ENCODE assay signal across 8 cellular contexts in the genomic region with DNA sequence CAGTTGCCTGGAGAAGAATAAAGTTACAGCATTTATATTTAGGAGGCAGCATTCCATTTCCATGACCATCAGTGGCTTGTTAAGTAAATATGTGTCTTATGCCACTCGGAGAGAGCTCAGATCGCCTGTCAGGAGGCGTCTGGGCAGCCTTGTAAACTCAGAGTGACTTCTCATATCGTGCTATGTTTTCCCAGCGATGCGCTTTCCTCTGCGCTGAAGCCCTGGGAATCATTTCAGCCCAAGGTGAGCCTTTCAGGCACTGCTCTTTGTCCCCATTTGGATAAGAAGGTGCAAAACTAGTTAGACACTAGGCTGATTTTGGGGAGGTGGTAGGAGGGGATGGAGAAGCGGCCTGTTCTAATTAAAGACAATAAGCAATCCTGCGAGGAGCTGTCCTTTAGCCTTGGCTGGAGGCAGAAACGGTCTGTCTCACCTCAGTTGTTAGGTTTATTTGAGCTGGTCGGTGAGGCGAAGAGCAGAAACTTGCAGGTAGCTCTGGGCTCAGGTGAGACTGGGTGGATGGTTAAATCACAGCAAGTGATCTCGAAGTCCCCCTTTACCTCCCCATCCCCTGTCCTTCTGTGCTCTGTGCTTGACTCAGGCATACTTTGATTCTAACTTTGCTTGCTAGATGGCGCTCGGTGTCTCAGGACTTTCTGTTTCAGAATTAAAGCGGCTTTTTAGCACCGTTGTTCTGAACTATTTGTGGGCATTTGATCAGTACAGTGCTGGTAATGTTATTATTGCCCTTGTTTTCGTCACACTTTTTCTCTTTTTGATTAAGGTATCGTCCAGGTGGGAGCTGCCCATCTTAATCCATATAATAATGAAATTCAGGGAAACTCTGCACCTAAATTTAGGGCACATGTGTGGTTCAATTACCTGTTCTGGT. TPM values are rescaled to one million over a fixed set of nuclear protein-coding genes. Genes with fewer than 3 reads are reported as not detected.
A peak's percentile ranks its signal among the peaks of the same experiment; 100 is the strongest.
DNase-seq lines count a peak whose midpoint lies in the region; ATAC-seq and TF ChIP-seq lines count a peak whose summit lies in the region.

No MANE protein-coding gene starts in this region.

- peak overlapping the region; percentile 75 for H3K27ac ChIP-seq in AG04450 (ENCODE audit: low read depth, low read length)

- H3K4me3 ChIP-seq in AG04450 (ENCODE audit: low read depth, low read length) (peak overlapping the region; percentile 48), GM06990 (replicated peaks; ENCODE audit: low read depth, low read length) (peak overlapping the region; percentile 14)

- H3K27me3 ChIP-seq in AG04450 (ENCODE audit: control insufficient read depth, insufficient read depth, low read length) (peaks cover 21% of the 10 kb centered on the region), GM06990 (replicated peaks; ENCODE audit: control insufficient read depth, insufficient read depth, low read length) (peaks cover 1% of the 10 kb centered on the region; the same call in 1 of the 2 replicates)

- H3K9me3 Mint-ChIP-seq in activated naive CD8-positive, alpha-beta T cell treated with anti-CD3 and anti-CD28 coated beads, Interleukin-2, amount 10 ng/mL, durations not matched to agents 7 days and 5 days: peaks cover 4% of the 10 kb centered on the region
- H3K9me3 Mint-ChIP-seq in stimulated activated naive CD8-positive, alpha-beta T cell treated with anti-CD3 and anti-CD28 coated beads, Interleukin-15, amount 100 ng/mL, for 72 hours: no peaks in the 10 kb centered on the region

- H3K27me3 Mint-ChIP-seq in activated naive CD8-positive, alpha-beta T cell treated with anti-CD3 and anti-CD28 coated beads, Interleukin-2, amount 10 ng/mL, durations not matched to agents 7 days and 5 days: peaks cover 80% of the 10 kb centered on the region
- H3K27me3 Mint-ChIP-seq in stimulated activated naive CD8-positive, alpha-beta T cell treated with anti-CD3 and anti-CD28 coated beads, Interleukin-15, amount 100 ng/mL, for 72 hours: peaks cover 56% of the 10 kb centered on the region

- H3K4me1 Mint-ChIP-seq in activated naive CD8-positive, alpha-beta T cell treated with anti-CD3 and anti-CD28 coated beads, Interleukin-2, amount 10 ng/mL, durations not matched to agents 7 days and 5 days: peaks cover 10% of the 10 kb centered on the region
- peaks cover 32% of the 10 kb centered on the region for H3K4me1 Mint-ChIP-seq in stimulated activated naive CD8-positive, alpha-beta T cell treated with anti-CD3 and anti-CD28 coated beads, Interleukin-15, amount 100 ng/mL, for 72 hours

- no peaks in the 10 kb centered on the region; the same call in 1 of the 2 replicates for H3K9me3 ChIP-seq in AG04450 (ENCODE audit: control insufficient read depth, insufficient read depth, low read length)

- TF ChIP-seq CTCF in AG04450 (IDR thresholded peaks at IDR 0.05; ENCODE audit: low read depth, low read length) (peak; percentile 68), GM06990 (IDR thresholded peaks at IDR 0.05; ENCODE audit: insufficient read depth, low read length, poor library complexity, severe bottlenecking) (peak; percentile 61)

- POLR2A ChIA-PET in AG04450 (lab: Yijun Ruan, JAX): interaction anchor here (0.7 to 1.2 kb wide), 5 partner anchors 16 to 1361 kb away, joined by 3 to 6 read pairs (median 3); no protein-coding TSS in a partner anchor
- POLR2A ChIA-PET in HEK293T (lab: Yijun Ruan, JAX): interaction anchor here (0.9 to 2.8 kb wide), 9 partner anchors 8 to 73 kb away, joined by 3 to 17 read pairs (median 7); partner anchors contain the start of gene NR2F1
- POLR2A ChIA-PET in activated naive CD8-positive, alpha-beta T cell treated with anti-CD3 and anti-CD28 coated beads, Interleukin-2, amount 10 ng/mL, durations not matched to agents 7 days and 5 days (lab: Charles Lee): no interaction called here

- CTCF ChIA-PET in AG04450 (lab: Charles Lee) (interaction anchor here (0.6 to 3.3 kb wide), 23 partner anchors 8 to 487 kb away, joined by 3 to 38 read pairs (median 4); no protein-coding TSS in a partner anchor), HEK293T (lab: Yijun Ruan, JAX) (interaction anchor here (0.6 to 2.1 kb wide), 20 partner anchors 9 to 1286 kb away, joined by 3 to 14 read pairs (median 4); partner anchors contain the start of gene NR2F1)

- peak overlapping the region; percentile 42 for H3K4me3 Mint-ChIP-seq in activated naive CD8-positive, alpha-beta T cell treated with anti-CD3 and anti-CD28 coated beads, Interleukin-2, amount 10 ng/mL, durations not matched to agents 7 days and 5 days
- peak overlapping the region in 1 of 2 donors; percentile 9 for H3K4me3 Mint-ChIP-seq in stimulated activated naive CD8-positive, alpha-beta T cell treated with anti-CD3 and anti-CD28 coated beads, Interleukin-15, amount 100 ng/mL, for 72 hours

- no peaks in the 10 kb centered on the region for H3K36me3 ChIP-seq in GM06990 (ENCODE audit: control insufficient read depth, insufficient read depth, low read length)

- H3K27ac Mint-ChIP-seq in activated naive CD8-positive, alpha-beta T cell treated with anti-CD3 and anti-CD28 coated beads, Interleukin-2, amount 10 ng/mL, durations not matched to agents 7 days and 5 days: no peak overlapping the region
- H3K27ac Mint-ChIP-seq in stimulated activated naive CD8-positive, alpha-beta T cell treated with anti-CD3 and anti-CD28 coated beads, Interleukin-15, amount 100 ng/mL, for 72 hours: no peak overlapping the region

- DNase-seq in AG04450 (ENCODE audit: low read depth, low spot score) (no peak), GM06990 (ENCODE audit: extremely low read depth, insufficient read length) (no peak), HEK293T (ENCODE audit: extremely low spot score) (peak; percentile 33), NCI-H1436 (lab: John Stamatoyannopoulos, UW) (peak; percentile 44), iPS DF 19.7 (ENCODE audit: low read depth, low spot score) (peak; percentile 93), NCI-H2171 treated with DMSO at 0.1 percent for 48 hours (lab: John Stamatoyannopoulos, UW) (no peak)
- DNase-seq in activated naive CD8-positive, alpha-beta T cell treated with anti-CD3 and anti-CD28 coated beads, Interleukin-2, amount 10 ng/mL, durations not matched to agents 7 days and 5 days: no peak
- no peak for DNase-seq in stimulated activated naive CD8-positive, alpha-beta T cell treated with anti-CD3 and anti-CD28 coated beads, Interleukin-15, amount 100 ng/mL, for 72 hours

- peaks cover 3% of the 10 kb centered on the region for H3K36me3 Mint-ChIP-seq in activated naive CD8-positive, alpha-beta T cell treated with anti-CD3 and anti-CD28 coated beads, Interleukin-2, amount 10 ng/mL, durations not matched to agents 7 days and 5 days

- ATAC-seq in activated naive CD8-positive, alpha-beta T cell treated with anti-CD3 and anti-CD28 coated beads, Interleukin-2, amount 10 ng/mL, durations not matched to agents 7 days and 5 days (ENCODE audit: low read depth): peak; percentile 70
- peak; percentile 83 for ATAC-seq in stimulated activated naive CD8-positive, alpha-beta T cell treated with anti-CD3 and anti-CD28 coated beads, Interleukin-15, amount 100 ng/mL, for 72 hours

TF ChIP-seq in HEK293T, 16 proteins besides CTCF, POLR2A, EP300 and RAD21:
- TF ChIP-seq FOXA1 (IDR thresholded peaks at IDR 0.05): peak; percentile 27; the same call in 1 of the 2 replicates
- TF ChIP-seq, protein P1, sequence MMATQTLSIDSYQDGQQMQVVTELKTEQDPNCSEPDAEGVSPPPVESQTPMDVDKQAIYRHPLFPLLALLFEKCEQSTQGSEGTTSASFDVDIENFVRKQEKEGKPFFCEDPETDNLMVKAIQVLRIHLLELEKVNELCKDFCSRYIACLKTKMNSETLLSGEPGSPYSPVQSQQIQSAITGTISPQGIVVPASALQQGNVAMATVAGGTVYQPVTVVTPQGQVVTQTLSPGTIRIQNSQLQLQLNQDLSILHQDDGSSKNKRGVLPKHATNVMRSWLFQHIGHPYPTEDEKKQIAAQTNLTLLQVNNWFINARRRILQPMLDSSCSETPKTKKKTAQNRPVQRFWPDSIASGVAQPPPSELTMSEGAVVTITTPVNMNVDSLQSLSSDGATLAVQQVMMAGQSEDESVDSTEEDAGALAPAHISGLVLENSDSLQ (IDR thresholded peaks at IDR 0.05): peak; percentile 83
- no peak for TF ChIP-seq L3MBTL2 (conservative IDR thresholded peaks at IDR 0.05)
- TF ChIP-seq SUZ12 (IDR thresholded peaks at IDR 0.05): no peak
- TF ChIP-seq TARDBP (IDR thresholded peaks at IDR 0.05): no peak
- peak; percentile 45 for TF ChIP-seq CTBP1 (IDR thresholded peaks at IDR 0.05; ENCODE audit: borderline replicate concordance)
- no peak for TF ChIP-seq FOXK2 (IDR thresholded peaks at IDR 0.05)
- no peak for TF ChIP-seq NFRKB (IDR thresholded peaks at IDR 0.05)
- no peak for TF ChIP-seq ZNF384 (IDR thresholded peaks at IDR 0.05)
- TF ChIP-seq FOXM1 (IDR thresholded peaks at IDR 0.05; ENCODE audit: borderline replicate concordance): no peak
- no peak for TF ChIP-seq HDGF (IDR thresholded peaks at IDR 0.05; ENCODE audit: borderline replicate concordance)
- TF ChIP-seq LEF1 (IDR thresholded peaks at IDR 0.05; ENCODE audit: borderline replicate concordance): no peak

RNA-seq across cellular contexts. Expression of gene NR2F1, which starts 24.6 kb away (rescaled TPM):
- 47.9 and 65.5 TPM in 2 replicates for polyA plus RNA-seq in AG04450 (2011; rRNA removed)
- polyA minus RNA-seq in AG04450 (2011; rRNA and poly(A)+ RNA removed): 63.1 and 83.0 TPM in 2 replicates
- not detected for total RNA-seq in activated naive CD8-positive, alpha-beta T cell treated with anti-CD3 and anti-CD28 coated beads, Interleukin-2, amount 10 ng/mL, durations not matched to agents 7 days and 5 days

RNA-seq across cellular contexts. Expression of gene NR2F1-AS1, which starts 26.6 kb away (rescaled TPM):
- 25.5 and 29.9 TPM in 2 replicates for polyA plus RNA-seq in AG04450 (2011; rRNA removed)
- 17.1 and 19.4 TPM in 2 replicates for polyA minus RNA-seq in AG04450 (2011; rRNA and poly(A)+ RNA removed)
- not detected for total RNA-seq in activated naive CD8-positive, alpha-beta T cell treated with anti-CD3 and anti-CD28 coated beads, Interleukin-2, amount 10 ng/mL, durations not matched to agents 7 days and 5 days

Comparison
In these comparisons a context has a peak if more than half of its experiments do, and no peak if none do; other contexts are left out.
1. DNase-seq: peak in HEK293T (single experiment), NCI-H1436 (single experiment) and iPS DF 19.7 (single experiment); none in AG04450 (single experiment), GM06990 (single experiment), activated naive CD8-positive, alpha-beta T cell treated with anti-CD3 and anti-CD28 coated beads, Interleukin-2, amount 10 ng/mL, durations not matched to agents 7 days and 5 days (single experiment), stimulated activated naive CD8-positive, alpha-beta T cell treated with anti-CD3 and anti-CD28 coated beads, Interleukin-15, amount 100 ng/mL, for 72 hours (0 of 2) and NCI-H2171 treated with DMSO at 0.1 percent for 48 hours (single experiment).